Comparison of ENCODE assay signal across 7 cellular contexts in genomic region chr2:60555794-60556161, GRCh38. TPM values are rescaled to one million over a fixed set of nuclear protein-coding genes. Genes with fewer than 3 reads are reported as not detected.
A peak's percentile ranks its signal among the peaks of the same experiment; 100 is the strongest.
DNase-seq lines count a peak whose midpoint lies in the region; ATAC-seq lines count a peak whose summit lies in the region.

No MANE protein-coding gene starts in this region.

- no peak overlapping the region for H4K5ac ChIP-seq in mesendoderm (ENCODE audit: low read length)

- peak overlapping the region; percentile 53 for H3K56ac ChIP-seq in mesendoderm (ENCODE audit: low read length)

- no CpG with 5 or more reads among the region's 5 CpGs for WGBS in mesendoderm (ENCODE audit: extremely low coverage, insufficient coverage, low lambda C conversion rate)

- no peak overlapping the region for H2BK15ac ChIP-seq in mesendoderm (replicated peaks; ENCODE audit: low read depth)

- no peak overlapping the region for H2AK5ac ChIP-seq in mesendoderm (ENCODE audit: low read length)

- no peaks in the 10 kb centered on the region for H3K79me1 ChIP-seq in mesendoderm (ENCODE audit: low read length)

- H3K27ac ChIP-seq in mesendoderm (ENCODE audit: low read depth, low read length): no peak overlapping the region

- no peak for DNase-seq in activated CD4-positive, alpha-beta memory T cell treated with anti-CD3 and anti-CD28 coated beads, Interleukin-2, amount 10 ng/mL, durations not matched to agents 7 days and 5 days
- DNase-seq in mesendoderm: peak; percentile 81
- DNase-seq in posterior cingulate gyrus: no peak
- no peak for DNase-seq in left lobe of liver (ENCODE audit: low spot score)
- DNase-seq in NCI-H2029 (lab: John Stamatoyannopoulos, UW): no peak

- no peaks in the 10 kb centered on the region for H3K36me3 ChIP-seq in mesendoderm (ENCODE audit: control insufficient read depth, insufficient read depth, low read length)

- H3K23ac ChIP-seq in mesendoderm (ENCODE audit: low read length): no peak overlapping the region

- H3K9me3 Mint-ChIP-seq in activated CD4-positive, alpha-beta memory T cell treated with anti-CD3 and anti-CD28 coated beads, Interleukin-2, amount 10 ng/mL, durations not matched to agents 7 days and 5 days: no peaks in the 10 kb centered on the region

- ATAC-seq in GM18517 (IDR thresholded peaks at IDR 0.05; ENCODE audit: unreplicated experiment) (peak; percentile 4), HG02840 (IDR thresholded peaks at IDR 0.05; ENCODE audit: low FRiP score, unreplicated experiment) (peak; percentile 3), left lobe of liver (no peak)

- H3K4me2 ChIP-seq in mesendoderm (ENCODE audit: low read length): peak overlapping the region; percentile 15

- H3K18ac ChIP-seq in mesendoderm (ENCODE audit: low read length): peak overlapping the region; percentile 29

- H3K4me1 Mint-ChIP-seq in activated CD4-positive, alpha-beta memory T cell treated with anti-CD3 and anti-CD28 coated beads, Interleukin-2, amount 10 ng/mL, durations not matched to agents 7 days and 5 days: peaks cover 28% of the 10 kb centered on the region

- no peak overlapping the region for H3K27ac Mint-ChIP-seq in activated CD4-positive, alpha-beta memory T cell treated with anti-CD3 and anti-CD28 coated beads, Interleukin-2, amount 10 ng/mL, durations not matched to agents 7 days and 5 days

- peak overlapping the region; percentile 60 for H3K4me3 Mint-ChIP-seq in activated CD4-positive, alpha-beta memory T cell treated with anti-CD3 and anti-CD28 coated beads, Interleukin-2, amount 10 ng/mL, durations not matched to agents 7 days and 5 days

- no peak overlapping the region for H4K8ac ChIP-seq in mesendoderm (ENCODE audit: low read depth, low read length)

- no peak overlapping the region for H2BK5ac ChIP-seq in mesendoderm (ENCODE audit: low read length)

- peaks cover 17% of the 10 kb centered on the region for H3K79me2 ChIP-seq in mesendoderm (ENCODE audit: control insufficient read depth, insufficient read depth, low read length)

- no peaks in the 10 kb centered on the region for H3K27me3 ChIP-seq in mesendoderm (ENCODE audit: insufficient read depth, low read length, poor library complexity)

- H3K9ac ChIP-seq in mesendoderm (ENCODE audit: low read length): peak overlapping the region; percentile 59

- POLR2A ChIA-PET in activated CD4-positive, alpha-beta memory T cell treated with anti-CD3 and anti-CD28 coated beads, Interleukin-2, amount 10 ng/mL, durations not matched to agents 7 days and 5 days (lab: Charles Lee): no interaction called here

- peak overlapping the region; percentile 10 for H3K4me3 ChIP-seq in mesendoderm (ENCODE audit: low read length)

- no peaks in the 10 kb centered on the region for H3K4me1 ChIP-seq in mesendoderm (ENCODE audit: control insufficient read depth, low read depth, low read length)

- peaks cover 77% of the 10 kb centered on the region for H3K27me3 Mint-ChIP-seq in activated CD4-positive, alpha-beta memory T cell treated with anti-CD3 and anti-CD28 coated beads, Interleukin-2, amount 10 ng/mL, durations not matched to agents 7 days and 5 days

- CTCF ChIA-PET in activated CD4-positive, alpha-beta memory T cell treated with anti-CD3 and anti-CD28 coated beads, Interleukin-2, amount 10 ng/mL, durations not matched to agents 7 days and 5 days (lab: Charles Lee): interaction anchor here (0.7 to 1.6 kb wide), 2 partner anchors 15 to 26 kb away, joined by 3 to 9 read pairs; no protein-coding TSS in a partner anchor

- H3K36me3 Mint-ChIP-seq in activated CD4-positive, alpha-beta memory T cell treated with anti-CD3 and anti-CD28 coated beads, Interleukin-2, amount 10 ng/mL, durations not matched to agents 7 days and 5 days (ENCODE audit: low read depth): peaks cover 2% of the 10 kb centered on the region

- H3K4ac ChIP-seq in mesendoderm (ENCODE audit: low read depth, low read length): no peak overlapping the region

- intact Hi-C loops in posterior cingulate gyrus (cut with DNase I): loop anchor here (10.0 kb wide), 1 partner anchor 261 kb away; no protein-coding TSS in a partner anchor

- no peak overlapping the region for H2BK120ac ChIP-seq in mesendoderm (ENCODE audit: low read depth, low read length)

RNA-seq across cellular contexts. Expression of gene BCL11A, which starts 2.3 kb away (rescaled TPM):
- not detected for total RNA-seq in activated CD4-positive, alpha-beta memory T cell treated with anti-CD3 and anti-CD28 coated beads, Interleukin-2, amount 10 ng/mL, durations not matched to agents 7 days and 5 days
- polyA plus RNA-seq in mesendoderm (2013, experiment 1 of 2): 45.5 TPM
- polyA plus RNA-seq in mesendoderm (2013, experiment 2 of 2): 46.4 TPM
- total RNA-seq in left lobe of liver: 0.50 TPM
